37 cellular contexts compared by ENCODE assay signal in the genomic region with DNA sequence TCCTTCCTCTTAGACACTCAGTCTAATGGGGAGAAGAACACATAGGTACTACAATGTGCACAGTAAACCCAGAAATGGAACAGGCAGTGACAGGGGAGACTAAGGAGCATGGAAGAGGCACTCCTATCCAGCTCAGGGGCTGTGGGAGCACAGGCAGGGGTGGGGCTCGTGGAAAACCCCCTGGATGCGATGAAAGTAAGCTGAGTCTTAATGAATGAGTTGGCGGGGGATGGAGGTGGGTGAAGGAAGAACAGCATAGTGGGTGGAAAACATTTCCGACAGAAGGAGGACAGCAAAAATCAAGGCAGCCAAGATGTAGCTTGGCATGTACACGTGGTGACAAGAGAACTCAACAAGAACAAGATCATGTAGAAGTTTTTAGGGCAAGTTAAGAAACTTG.
"Had no signal": no experiment of that assay in that cellular context is flagged by ENCODE, and none has a peak within 500 bp of the region (broad histone marks: within the 10 kb centered on the region; RNA-seq: fewer than 3 reads in every experiment).

No MANE protein-coding gene starts in this region.

- H3K27ac Mint-ChIP-seq: activated naive CD4-positive, alpha-beta T cell treated with anti-CD3 and anti-CD28 coated beads for 36 hours; activated naive CD4-positive, alpha-beta T cell treated with anti-CD3 and anti-CD28 coated beads, Interleukin-2, amount 10 ng/mL, durations not matched to agents 7 days and 5 days; activated naive CD4-positive, alpha-beta T cell treated with anti-CD3 and anti-CD28 coated beads, Interleukin-2, amount 50 U/mL, for 24 hours; activated naive CD4-positive, alpha-beta T cell treated with anti-CD3 and anti-CD28 coated beads, Interleukin-2, amount 50 U/mL, for 72 hours; activated naive CD8-positive, alpha-beta T cell; activated naive CD8-positive, alpha-beta T cell treated with anti-CD3 and anti-CD28 coated beads for 36 hours; activated naive CD8-positive, alpha-beta T cell treated with anti-CD3 and anti-CD28 coated beads, Interleukin-2, amount 10 ng/mL, durations not matched to agents 7 days and 5 days; activated naive CD8-positive, alpha-beta T cell treated with anti-CD3 and anti-CD28 coated beads, Interleukin-2, amount 50 U/mL, for 24 hours; activated T-cell treated with anti-CD3 and anti-CD28 coated beads, Interleukin-2, amount 50 U/mL, for 24 hours; activated T-cell treated with anti-CD3 and anti-CD28 coated beads, Interleukin-2, amount 50 U/mL, for 72 hours; activated T-helper 1 cell treated with anti-CD3 and anti-CD28 coated beads, Interleukin-12 subunit alpha, Interleukin-12 subunit beta, Interleukin-2, Interleukin-4 antibody, amounts not matched to agents 30 ng/mL and 10 ng/mL and 1 ng/mL, durations not matched to agents 14 hours and 24 hours and 36 hours; activated T-helper 17 cell treated with anti-CD3 and anti-CD28 coated beads, Interleukin-2, amount 50 U/mL, for 72 hours; activated T-helper 2 cell treated with anti-CD3 and anti-CD28 coated beads, Interferon-gamma antibody, Interleukin-2, Interleukin-4, amounts not matched to agents 10 μg/mL and 5 μg/mL and 100 μg/mL, durations not matched to agents 14 hours and 24 hours and 36 hours; brain had no signal

- H3K4me1 ChIP-seq: adrenal gland, ascending aorta, body of pancreas, breast epithelium had no signal

- FAIRE-seq: bronchial epithelial cell had no signal

- H3K36me3 Mint-ChIP-seq: activated naive CD4-positive, alpha-beta T cell treated with anti-CD3 and anti-CD28 coated beads, Interleukin-2, amount 10 ng/mL, durations not matched to agents 7 days and 5 days; activated naive CD4-positive, alpha-beta T cell treated with anti-CD3 and anti-CD28 coated beads, Interleukin-2, amount 50 U/mL, for 24 hours; activated naive CD8-positive, alpha-beta T cell; activated naive CD8-positive, alpha-beta T cell treated with anti-CD3 and anti-CD28 coated beads, Interleukin-2, amount 10 ng/mL, durations not matched to agents 7 days and 5 days; brain had no signal

- H3K27ac ChIP-seq: adrenal gland, ascending aorta, body of pancreas, brain microvascular endothelial cell, breast epithelium, cardiac muscle cell had no signal

- H3K9me3 ChIP-seq: adrenal gland, ascending aorta, body of pancreas, breast epithelium had no signal

- H3K36me3 ChIP-seq: adrenal gland, ascending aorta, brain microvascular endothelial cell, breast epithelium, cardiac muscle cell had no signal

- H3K4me3 ChIP-seq: adrenal gland, ascending aorta, body of pancreas, breast epithelium, cardiac muscle cell had no signal

- H3K27me3 Mint-ChIP-seq: activated T-cell treated with anti-CD3 and anti-CD28 coated beads, Interleukin-2, amount 50 U/mL, for 24 hours; central memory CD8-positive, alpha-beta T cell had no signal

- H3K27me3 ChIP-seq: adrenal gland, ascending aorta, body of pancreas, brain microvascular endothelial cell, breast epithelium, cardiac muscle cell had no signal

- DNase-seq: activated effector memory CD4-positive, alpha-beta T cell treated with anti-CD3 and anti-CD28 coated beads, Interleukin-2, amount 50 U/mL, for 16 hours; activated effector memory CD4-positive, alpha-beta T cell treated with Interleukin-2 at 50 U/mL for 16 hours; activated gamma-delta T cell; activated gamma-delta T cell treated with Interleukin-2 at 50 U/mL for 16 hours; activated naive CD4-positive, alpha-beta T cell; activated naive CD4-positive, alpha-beta T cell treated with anti-CD3 and anti-CD28 coated beads for 36 hours; activated naive CD4-positive, alpha-beta T cell treated with anti-CD3 and anti-CD28 coated beads, Interleukin-2, amount 10 ng/mL, durations not matched to agents 7 days and 5 days; activated naive CD4-positive, alpha-beta T cell treated with anti-CD3 and anti-CD28 coated beads, Interleukin-2, amount 50 U/mL, for 16 hours; activated naive CD4-positive, alpha-beta T cell treated with Interleukin-2 at 50 U/mL for 16 hours; activated naive CD8-positive, alpha-beta T cell treated with anti-CD3 and anti-CD28 coated beads for 36 hours; activated naive CD8-positive, alpha-beta T cell treated with anti-CD3 and anti-CD28 coated beads, Interleukin-2, amount 10 ng/mL, durations not matched to agents 7 days and 5 days; activated naive CD8-positive, alpha-beta T cell treated with anti-CD3 and anti-CD28 coated beads, Interleukin-2, amount 50 U/mL, for 24 hours; activated T-cell treated with anti-CD3 and anti-CD28 coated beads, Interleukin-2, amount 50 U/mL, for 1 hour; activated T-cell treated with anti-CD3 and anti-CD28 coated beads, Interleukin-2, amount 50 U/mL, for 24 hours; activated T-cell treated with anti-CD3 and anti-CD28 coated beads, Interleukin-2, amount 50 U/mL, for 4 hours; activated T-cell treated with anti-CD3 and anti-CD28 coated beads, Interleukin-2, amount 50 U/mL, for 48 hours; activated T-cell treated with anti-CD3 and anti-CD28 coated beads, Interleukin-2, amount 50 U/mL, for 72 hours; adrenal gland; amniotic stem cell; amygdala; aorta; body of pancreas; central memory CD4-positive, alpha-beta T cell; cerebellar nuclear complex had no signal

- H3K9me3 Mint-ChIP-seq: activated naive CD4-positive, alpha-beta T cell treated with anti-CD3 and anti-CD28 coated beads, Interleukin-2, amount 10 ng/mL, durations not matched to agents 7 days and 5 days; activated T-helper 1 cell treated with anti-CD3 and anti-CD28 coated beads, Interleukin-12 subunit alpha, Interleukin-12 subunit beta, Interleukin-2, Interleukin-4 antibody, amounts not matched to agents 30 ng/mL and 10 ng/mL and 1 ng/mL, durations not matched to agents 14 hours and 24 hours and 36 hours; activated T-helper 2 cell treated with anti-CD3 and anti-CD28 coated beads, Interferon-gamma antibody, Interleukin-2, Interleukin-4, amounts not matched to agents 10 μg/mL and 5 μg/mL and 100 μg/mL, durations not matched to agents 14 hours and 24 hours and 36 hours had no signal

- H3K4me3 Mint-ChIP-seq: activated naive CD4-positive, alpha-beta T cell treated with anti-CD3 and anti-CD28 coated beads for 36 hours; activated naive CD4-positive, alpha-beta T cell treated with anti-CD3 and anti-CD28 coated beads, Interleukin-2, amount 10 ng/mL, durations not matched to agents 7 days and 5 days; activated naive CD4-positive, alpha-beta T cell treated with anti-CD3 and anti-CD28 coated beads, Interleukin-2, amount 50 U/mL, for 24 hours; activated naive CD8-positive, alpha-beta T cell; activated naive CD8-positive, alpha-beta T cell treated with anti-CD3 and anti-CD28 coated beads for 36 hours; activated naive CD8-positive, alpha-beta T cell treated with anti-CD3 and anti-CD28 coated beads, Interleukin-2, amount 10 ng/mL, durations not matched to agents 7 days and 5 days; activated naive CD8-positive, alpha-beta T cell treated with anti-CD3 and anti-CD28 coated beads, Interleukin-2, amount 50 U/mL, for 24 hours; activated T-cell treated with anti-CD3 and anti-CD28 coated beads, Interleukin-2, amount 50 U/mL, for 24 hours; activated T-cell treated with anti-CD3 and anti-CD28 coated beads, Interleukin-2, amount 50 U/mL, for 4 hours; activated T-cell treated with anti-CD3 and anti-CD28 coated beads, Interleukin-2, amount 50 U/mL, for 72 hours; activated T-helper 1 cell treated with anti-CD3 and anti-CD28 coated beads, Interleukin-12 subunit alpha, Interleukin-12 subunit beta, Interleukin-2, Interleukin-4 antibody, amounts not matched to agents 30 ng/mL and 10 ng/mL and 1 ng/mL, durations not matched to agents 14 hours and 24 hours and 36 hours; activated T-helper 17 cell treated with anti-CD3 and anti-CD28 coated beads, Interleukin-2, amount 50 U/mL, for 72 hours; brain; central memory CD8-positive, alpha-beta T cell had no signal

- H3K4me1 Mint-ChIP-seq: activated naive CD4-positive, alpha-beta T cell treated with anti-CD3 and anti-CD28 coated beads, Interleukin-2, amount 10 ng/mL, durations not matched to agents 7 days and 5 days; activated naive CD4-positive, alpha-beta T cell treated with anti-CD3 and anti-CD28 coated beads, Interleukin-2, amount 50 U/mL, for 24 hours; activated naive CD8-positive, alpha-beta T cell treated with anti-CD3 and anti-CD28 coated beads for 36 hours; activated naive CD8-positive, alpha-beta T cell treated with anti-CD3 and anti-CD28 coated beads, Interleukin-2, amount 10 ng/mL, durations not matched to agents 7 days and 5 days; activated naive CD8-positive, alpha-beta T cell treated with anti-CD3 and anti-CD28 coated beads, Interleukin-2, amount 50 U/mL, for 24 hours; activated T-helper 17 cell treated with anti-CD3 and anti-CD28 coated beads, Interleukin-2, amount 50 U/mL, for 72 hours; central memory CD8-positive, alpha-beta T cell had no signal

- ATAC-seq: activated naive CD4-positive, alpha-beta T cell treated with anti-CD3 and anti-CD28 coated beads, Interleukin-2, amount 50 U/mL, for 72 hours; activated naive CD8-positive, alpha-beta T cell treated with anti-CD3 and anti-CD28 coated beads, Interleukin-2, amount 50 U/mL, for 24 hours; activated T-cell treated with anti-CD3 and anti-CD28 coated beads, Interleukin-2, amount 50 U/mL, for 4 hours; activated T-cell treated with anti-CD3 and anti-CD28 coated beads, Interleukin-2, amount 50 U/mL, for 72 hours; activated T-helper 17 cell treated with anti-CD3 and anti-CD28 coated beads, Interleukin-2, amount 50 U/mL, for 72 hours; body of pancreas had no signal
